20 cellular contexts compared by ENCODE assay signal in the genomic region with DNA sequence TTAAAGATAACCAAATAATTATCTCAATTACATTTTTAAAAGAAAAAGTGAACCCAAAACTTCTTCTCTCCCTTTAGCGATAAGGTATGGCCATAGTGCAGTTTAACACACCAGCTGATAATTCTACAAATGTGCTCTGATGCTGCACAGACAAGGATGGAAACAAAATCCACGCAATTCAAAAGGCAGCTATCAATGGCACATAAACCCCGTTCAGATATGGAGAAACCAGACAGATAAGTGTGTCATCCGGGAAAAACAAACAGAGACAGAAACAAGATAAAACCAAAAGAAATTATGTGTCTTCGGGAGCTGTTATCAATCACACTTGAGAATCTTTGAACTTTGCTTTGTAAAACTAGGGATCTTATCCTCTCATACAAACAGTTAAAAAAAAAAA.
"Had no signal": no experiment of that assay in that cellular context is flagged by ENCODE, and none has a peak within 500 bp of the region (broad histone marks: within the 10 kb centered on the region; RNA-seq: fewer than 3 reads in every experiment).

No MANE protein-coding gene starts in this region.

- H3K27ac ChIP-seq: breast epithelium, dorsolateral prefrontal cortex, gastrocnemius medialis, thyroid gland had no signal

- H3K27ac Mint-ChIP-seq: activated CD4-positive, alpha-beta T cell treated with anti-CD3 and anti-CD28 coated beads for 36 hours; activated naive CD4-positive, alpha-beta T cell treated with anti-CD3 and anti-CD28 coated beads, Interleukin-2, amount 50 U/mL, for 24 hours; immature natural killer cell; memory B cell; natural killer cell treated with Interleukin-12 subunit alpha and Interleukin-12 subunit beta and Interleukin-15 and Interleukin-18, amount 100 ng/mL, for 72 hours had no signal

- H3K4me3 ChIP-seq: breast epithelium, dorsolateral prefrontal cortex, gastrocnemius medialis, thyroid gland had no signal

- H3K9me3 ChIP-seq: breast epithelium, gastrocnemius medialis, heart right ventricle, thyroid gland had no signal

- DNase-seq: activated CD4-positive, alpha-beta T cell treated with anti-CD3 and anti-CD28 coated beads for 36 hours; activated CD4-positive, alpha-beta T cell treated with anti-CD3 and anti-CD28 coated beads, Interleukin-2, amount 50 U/mL, for 48 hours; activated gamma-delta T cell; dorsolateral prefrontal cortex; erythroblast; gastrocnemius medialis; heart right ventricle; immature natural killer cell; nucleus accumbens; stimulated activated CD4-positive, alpha-beta T cell treated with anti-CD3 and anti-CD28 coated beads, Interleukin-12 subunit alpha, Interleukin-12 subunit beta, amount 100 ng/mL, for 4 hours; stimulated activated CD4-positive, alpha-beta T cell treated with anti-CD3 and anti-CD28 coated beads, Interleukin-1b, Interleukin-23, amount 100 ng/mL, for 48 hours; stimulated activated CD8-positive, alpha-beta memory T cell treated with anti-CD3 and anti-CD28 coated beads, Interleukin-4, amount 100 ng/mL, for 48 hours; stimulated activated naive CD4-positive, alpha-beta T cell treated with Interleukin-2 at 50 U/mL for 16 hours; SW 1271; T-helper 2 cell; thyroid gland had no signal

- H3K27me3 ChIP-seq: breast epithelium, dorsolateral prefrontal cortex, gastrocnemius medialis, heart right ventricle, thyroid gland had no signal

- H3K36me3 Mint-ChIP-seq: activated naive CD4-positive, alpha-beta T cell treated with anti-CD3 and anti-CD28 coated beads, Interleukin-2, amount 50 U/mL, for 24 hours; memory B cell; natural killer cell treated with Interleukin-12 subunit alpha and Interleukin-12 subunit beta and Interleukin-15 and Interleukin-18, amount 100 ng/mL, for 72 hours had no signal

- H3K27me3 Mint-ChIP-seq: activated CD4-positive, alpha-beta T cell treated with anti-CD3 and anti-CD28 coated beads for 36 hours; activated naive CD4-positive, alpha-beta T cell treated with anti-CD3 and anti-CD28 coated beads, Interleukin-2, amount 50 U/mL, for 24 hours had no signal

- H3K36me3 ChIP-seq: breast epithelium, gastrocnemius medialis, thyroid gland had no signal

- H3K9me3 Mint-ChIP-seq: activated naive CD4-positive, alpha-beta T cell treated with anti-CD3 and anti-CD28 coated beads, Interleukin-2, amount 50 U/mL, for 24 hours; immature natural killer cell; memory B cell; natural killer cell treated with Interleukin-12 subunit alpha and Interleukin-12 subunit beta and Interleukin-15 and Interleukin-18, amount 100 ng/mL, for 72 hours had no signal

- H3K4me1 Mint-ChIP-seq: activated naive CD4-positive, alpha-beta T cell treated with anti-CD3 and anti-CD28 coated beads, Interleukin-2, amount 50 U/mL, for 24 hours; memory B cell had no signal

- H3K4me3 Mint-ChIP-seq: activated CD4-positive, alpha-beta T cell treated with anti-CD3 and anti-CD28 coated beads for 36 hours; activated naive CD4-positive, alpha-beta T cell treated with anti-CD3 and anti-CD28 coated beads, Interleukin-2, amount 50 U/mL, for 24 hours; immature natural killer cell; memory B cell; natural killer cell treated with Interleukin-12 subunit alpha and Interleukin-12 subunit beta and Interleukin-15 and Interleukin-18, amount 100 ng/mL, for 72 hours had no signal

- ATAC-seq: activated CD4-positive, alpha-beta T cell treated with anti-CD3 and anti-CD28 coated beads for 36 hours; gastrocnemius medialis; natural killer cell treated with Interleukin-12 subunit alpha and Interleukin-12 subunit beta and Interleukin-15 and Interleukin-18, amount 100 ng/mL, for 72 hours had no signal
